35 cellular contexts compared by ENCODE assay signal in the genomic region with DNA sequence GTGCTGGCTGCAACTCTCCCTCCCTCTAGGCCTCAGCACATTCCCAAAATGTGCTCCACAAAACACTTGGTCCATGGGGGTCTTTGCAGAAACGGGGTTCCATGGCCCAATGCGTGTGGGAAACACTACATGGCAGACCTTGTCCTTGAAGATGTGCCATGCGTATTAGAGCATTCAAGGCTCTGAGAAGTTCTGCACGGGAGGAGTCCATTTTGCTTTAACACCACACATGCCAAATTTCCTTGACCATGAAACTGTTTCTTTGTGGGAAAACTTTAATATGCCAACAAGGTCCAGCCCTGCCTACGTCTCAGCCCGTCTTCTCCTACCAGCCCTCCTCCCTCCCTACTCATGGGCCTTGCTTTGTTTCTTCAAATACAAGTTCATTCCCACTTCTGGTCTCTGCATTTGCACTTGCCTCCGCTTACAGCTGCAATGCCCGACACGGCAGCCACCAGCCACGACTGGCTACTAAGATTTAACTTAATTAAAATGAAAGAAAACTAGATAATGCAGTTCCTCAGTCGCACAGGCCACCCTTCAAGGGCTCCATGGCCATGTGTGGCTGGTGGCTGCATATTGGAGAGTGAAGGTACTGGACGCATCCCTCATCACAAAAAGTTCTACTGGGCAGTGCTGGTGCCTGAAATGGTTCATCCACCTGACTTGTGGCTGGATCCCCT. TPM values are rescaled to one million over a fixed set of nuclear protein-coding genes. Genes with fewer than 3 reads are reported as not detected.
"Had no signal": no experiment of that assay in that cellular context is flagged by ENCODE, and none has a peak within 500 bp of the region (broad histone marks: within the 10 kb centered on the region; RNA-seq: fewer than 3 reads in every experiment).

No MANE protein-coding gene starts in this region.

- H3K9me3 ChIP-seq: left ventricle myocardium inferior, neutrophil, ovary, right atrium auricular region, right lobe of liver, stomach, testis, thyroid gland, transverse colon, upper lobe of left lung, vagina had no signal

- H3K4me3 ChIP-seq: left ventricle myocardium inferior, lung, neural progenitor cell, ovary, right atrium auricular region, right lobe of liver, stomach, testis, thyroid gland, transverse colon, upper lobe of left lung, vagina had no signal

- H3K4me1 ChIP-seq: right atrium auricular region had no signal

- H2AFZ ChIP-seq: neural progenitor cell had no signal

- H3K4me2 ChIP-seq: neural progenitor cell had no signal

- DNase-seq: hypothalamus; immature natural killer cell; left ventricle myocardium inferior; mesendoderm; naive B cell; natural killer cell; nephron progenitor cell; occipital lobe; ovary; right lobe of liver; stimulated activated CD4-positive, alpha-beta T cell treated with anti-CD3 and anti-CD28 coated beads, Interleukin-12 subunit alpha, Interleukin-12 subunit beta, amount 100 ng/mL, for 4 hours; stimulated activated CD4-positive, alpha-beta T cell treated with anti-CD3 and anti-CD28 coated beads, Interleukin-15, amount 100 ng/mL, for 24 hours; stimulated activated CD4-positive, alpha-beta T cell treated with anti-CD3 and anti-CD28 coated beads, Interleukin-2, amount 100 ng/mL, for 24 hours; stimulated activated CD4-positive, alpha-beta T cell treated with anti-CD3 and anti-CD28 coated beads, Interleukin-4, amount 100 ng/mL, for 1 hour; stimulated activated naive B cell treated with anti-CD40 and anti-IgM and Interleukin-4, amounts not matched to agents 10 μg/mL and 1 μg/mL and 100 μg/mL, for 72 hours; stimulated activated naive CD8-positive, alpha-beta T cell treated with anti-CD3 and anti-CD28 coated beads, Interleukin-15, Interleukin-2, amounts not matched to agents 100 U/mL and 50 U/mL, for 24 hours; stomach; testis; transverse colon; upper lobe of left lung had no signal

- H3K27me3 ChIP-seq: neural progenitor cell, neutrophil, ovary, right atrium auricular region, right lobe of liver, stomach, testis, thyroid gland, transverse colon, upper lobe of left lung, vagina had no signal

- H3K36me3 ChIP-seq: neural progenitor cell, ovary, thyroid gland, transverse colon had no signal

- ATAC-seq: natural killer cell; right lobe of liver; stimulated activated naive B cell treated with anti-CD40 and anti-IgM and Interleukin-4, amounts not matched to agents 10 μg/mL and 1 μg/mL and 100 μg/mL, for 72 hours; stimulated activated naive CD8-positive, alpha-beta T cell treated with anti-CD3 and anti-CD28 coated beads, Interleukin-15, Interleukin-2, amounts not matched to agents 100 U/mL and 50 U/mL, for 24 hours had no signal

- H3K9ac ChIP-seq: neural progenitor cell had no signal

- FAIRE-seq: islet of Langerhans had no signal

- H3K27ac ChIP-seq: left ventricle myocardium inferior, neural progenitor cell, neutrophil, ovary, right atrium auricular region, right lobe of liver, stomach, testis, thyroid gland, transverse colon, upper lobe of left lung, vagina had no signal

RNA-seq across cellular contexts. Expression of gene TAS1R2, which starts 19.2 kb away (rescaled TPM):
- total RNA-seq: kidney epithelial cell, left ventricle myocardium inferior, lung, mesothelial cell of epicardium, mononuclear cell, natural killer cell, occipital lobe, ovary, progenitor cell of endocrine pancreas, pulmonary artery endothelial cell, renal cortical epithelial cell, right atrium auricular region, skeletal muscle tissue, thyroid gland, transverse colon, upper lobe of left lung, urinary bladder had no signal
- polyA plus RNA-seq: immature natural killer cell, lung, ovary, stomach, urinary bladder had no signal
